Comparison of ENCODE assay signal across 6 cellular contexts in the genomic region with DNA sequence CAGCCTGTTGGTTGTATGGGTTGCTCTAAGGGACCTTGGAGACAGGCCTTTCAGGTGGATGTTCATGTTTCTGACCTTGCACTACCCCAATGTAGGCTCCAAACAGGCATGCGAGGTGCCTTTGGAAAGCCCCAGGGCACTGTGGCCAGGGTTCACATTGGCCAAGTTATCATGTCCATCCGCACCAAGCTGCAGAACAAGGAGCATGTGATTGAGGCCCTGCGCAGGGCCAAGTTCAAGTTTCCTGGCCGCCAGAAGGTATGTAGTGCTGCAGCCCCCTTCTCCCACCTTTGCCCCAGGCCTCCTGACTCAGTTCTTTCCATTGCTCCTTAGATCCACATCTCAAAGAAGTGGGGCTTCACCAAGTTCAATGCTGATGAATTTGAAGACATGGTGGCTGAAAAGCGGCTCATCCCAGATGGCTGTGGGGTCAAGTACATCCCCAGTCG. TPM values are rescaled to one million over a fixed set of nuclear protein-coding genes. Genes with fewer than 3 reads are reported as not detected.
DNase-seq lines count a peak whose midpoint lies in the region; ATAC-seq and TF ChIP-seq lines count a peak whose summit lies in the region.
"Not testable (repeated sequence)": the region's sequence is repeated elsewhere in the genome, so short reads cannot be mapped to it uniquely, and the experiment has no call there.

No MANE protein-coding gene starts in this region.

- not testable (repeated sequence) for ATAC-seq in RWPE2 (ENCODE audit: low read depth); natural killer cell treated with Interleukin-12 subunit alpha and Interleukin-12 subunit beta and Interleukin-15 and Interleukin-18, amount 100 ng/mL, for 72 hours

- in situ Hi-C loops in transverse colon (cut with MboI; ENCODE audit: low pct_ligation_motif_present in 1 of 4, low pct_unique_long_range_greater_than_20kb in 1 of 4, low sequenced_read_pairs in 3 of 4), result loop anchor here in 3 of 4 donors (25.0 kb wide), 1 partner anchor 137 kb away; a partner anchor contains a TSS

- intact Hi-C loops in transverse colon (cut with DNase I; ENCODE audit: low total_unique reads), result not testable (repeated sequence)

- WGBS in esophagus, 2 donors, result 58 to 68% methylated on average over 3 to 6 of the region's 6 CpGs
- 77% methylated on average over 6 of the region's 6 CpGs; no CpG with 5 or more reads in 1 of the 2 donors for WGBS in transverse colon (ENCODE audit: low coverage in 1 of 2), 2 donors

- peak overlapping the region; percentile 99 for H3K27ac Mint-ChIP-seq in activated naive CD4-positive, alpha-beta T cell treated with anti-CD3 and anti-CD28 coated beads, Interleukin-2, amount 50 U/mL, for 24 hours
- peak overlapping the region; percentile 96 to 98 for H3K27ac Mint-ChIP-seq in natural killer cell treated with Interleukin-12 subunit alpha and Interleukin-12 subunit beta and Interleukin-15 and Interleukin-18, amount 100 ng/mL, for 72 hours

- not testable (repeated sequence) for TF ChIP-seq EP300 in transverse colon (IDR thresholded peaks at IDR 0.05; ENCODE audit: low read depth)

- DNase-seq in GM12864 (ENCODE audit: low read depth); RWPE2 (ENCODE audit: low spot score); natural killer cell treated with Interleukin-12 subunit alpha and Interleukin-12 subunit beta and Interleukin-15 and Interleukin-18, amount 100 ng/mL, for 72 hours (ENCODE audit: low spot score); transverse colon: not testable (repeated sequence)

- H3K36me3 ChIP-seq in RWPE2 (ENCODE audit: low read depth), result peaks cover 38% of the 10 kb centered on the region
- H3K36me3 ChIP-seq in esophagus (ENCODE audit: control insufficient read depth in 2 of 2, insufficient read depth in 2 of 2, low read length in 1 of 2), result peaks cover 0 to 15% of the 10 kb centered on the region in 2 donors
- H3K36me3 ChIP-seq in transverse colon, result peaks cover 0 to 10% (median 0%) of the 10 kb centered on the region in 4 donors

- not testable (repeated sequence) for H3K9me3 Mint-ChIP-seq in activated naive CD4-positive, alpha-beta T cell treated with anti-CD3 and anti-CD28 coated beads, Interleukin-2, amount 50 U/mL, for 24 hours; natural killer cell treated with Interleukin-12 subunit alpha and Interleukin-12 subunit beta and Interleukin-15 and Interleukin-18, amount 100 ng/mL, for 72 hours

- TF ChIP-seq CTCF in GM12864 (IDR thresholded peaks at IDR 0.05; ENCODE audit: low read depth, low read length, missing control alignments); RWPE2 (IDR thresholded peaks at IDR 0.05; ENCODE audit: poor library complexity, severe bottlenecking); transverse colon (IDR thresholded peaks at IDR 0.05): not testable (repeated sequence)

- peak overlapping the region; percentile 99 for H3K4me3 Mint-ChIP-seq in activated naive CD4-positive, alpha-beta T cell treated with anti-CD3 and anti-CD28 coated beads, Interleukin-2, amount 50 U/mL, for 24 hours
- peak overlapping the region; percentile 96 for H3K4me3 Mint-ChIP-seq in natural killer cell treated with Interleukin-12 subunit alpha and Interleukin-12 subunit beta and Interleukin-15 and Interleukin-18, amount 100 ng/mL, for 72 hours

- H3K27ac ChIP-seq in RWPE2 (ENCODE audit: poor library complexity, severe bottlenecking) (peak overlapping the region; percentile 93), esophagus (ENCODE audit: low read depth in 2 of 2, low read length in 1 of 2) (peak overlapping the region; percentile 54 to 96), transverse colon (peak overlapping the region; percentile 97 to 99 (median 98))

- H3K4me1 Mint-ChIP-seq in activated naive CD4-positive, alpha-beta T cell treated with anti-CD3 and anti-CD28 coated beads, Interleukin-2, amount 50 U/mL, for 24 hours, result not testable (repeated sequence)
- H3K4me1 Mint-ChIP-seq in natural killer cell treated with Interleukin-12 subunit alpha and Interleukin-12 subunit beta and Interleukin-15 and Interleukin-18, amount 100 ng/mL, for 72 hours (ENCODE audit: low read depth in 2 of 2), result peaks cover 8 to 21% of the 10 kb centered on the region in 2 donors

- H3K27me3 Mint-ChIP-seq in activated naive CD4-positive, alpha-beta T cell treated with anti-CD3 and anti-CD28 coated beads, Interleukin-2, amount 50 U/mL, for 24 hours; natural killer cell treated with Interleukin-12 subunit alpha and Interleukin-12 subunit beta and Interleukin-15 and Interleukin-18, amount 100 ng/mL, for 72 hours: not testable (repeated sequence)

- not testable (repeated sequence) for H3K27me3 ChIP-seq in RWPE2 (ENCODE audit: insufficient read depth, poor library complexity, severe bottlenecking); esophagus (ENCODE audit: control insufficient read depth in 1 of 2, insufficient read depth in 2 of 2, low read length in 2 of 2); transverse colon

- not testable (repeated sequence) for H3K9me3 ChIP-seq in RWPE2 (ENCODE audit: severe bottlenecking); esophagus (ENCODE audit: control insufficient read depth in 2 of 2, insufficient read depth in 1 of 2, low read depth in 1 of 2, low read length in 1 of 2); transverse colon

- not testable (repeated sequence) for TF ChIP-seq POLR2A in transverse colon (IDR thresholded peaks at IDR 0.05)

- H3K4me3 ChIP-seq in GM12864 (ENCODE audit: low read depth, low read length), result peak overlapping the region; percentile 88
- not testable (repeated sequence) for H3K4me3 ChIP-seq in RWPE2 (ENCODE audit: severe bottlenecking); esophagus (ENCODE audit: low read depth in 1 of 2, low read length in 2 of 2)
- H3K4me3 ChIP-seq in transverse colon, result peak overlapping the region in 1 of 4 donors; percentile 84

- peaks cover 16% of the 10 kb centered on the region for H3K36me3 Mint-ChIP-seq in activated naive CD4-positive, alpha-beta T cell treated with anti-CD3 and anti-CD28 coated beads, Interleukin-2, amount 50 U/mL, for 24 hours
- peaks cover 16% of the 10 kb centered on the region for H3K36me3 Mint-ChIP-seq in natural killer cell treated with Interleukin-12 subunit alpha and Interleukin-12 subunit beta and Interleukin-15 and Interleukin-18, amount 100 ng/mL, for 72 hours

- H3K4me1 ChIP-seq in RWPE2 (ENCODE audit: insufficient read depth, poor library complexity, severe bottlenecking); esophagus (ENCODE audit: control insufficient read depth in 2 of 2, insufficient read depth in 2 of 2, low read length in 1 of 2): not testable (repeated sequence)
- peaks cover 0 to 20% (median 8%) of the 10 kb centered on the region in 4 donors for H3K4me1 ChIP-seq in transverse colon

RNA-seq across cellular contexts. Expression of a gene that starts 2.2 kb away (rescaled TPM):
- polyA plus RNA-seq in esophagus, result 1,000 to 10,000 TPM; 2,998 to 4,750 TPM
- 1,000 to 10,000 TPM; 1,953 to 2,194 TPM for total RNA-seq in natural killer cell treated with Interleukin-12 subunit alpha and Interleukin-12 subunit beta and Interleukin-15 and Interleukin-18, amount 100 ng/mL, for 72 hours
- total RNA-seq in transverse colon, result 1,000 to 10,000 TPM; 1,352 to 4,861 (median 3,415) TPM

RNA-seq across cellular contexts. Expression of a gene that starts 8.7 kb away (rescaled TPM):
- polyA plus RNA-seq in esophagus, result 10 to 100 TPM; 20.1 to 20.3 TPM
- total RNA-seq in natural killer cell treated with Interleukin-12 subunit alpha and Interleukin-12 subunit beta and Interleukin-15 and Interleukin-18, amount 100 ng/mL, for 72 hours, result 10 to 100 TPM; 12.4 to 14.6 TPM
- total RNA-seq in transverse colon, result 100 to 1,000 TPM in 1 of 4 donors, 10 to 100 TPM in 3; 15.9 to 156 (median 36.9) TPM

RNA-seq across cellular contexts. Expression of a gene that starts 10.9 kb away (rescaled TPM):
- polyA plus RNA-seq in esophagus, result 10 to 100 TPM; 28.9 to 59.5 TPM
- 10 to 100 TPM; 47.4 to 73.7 TPM for total RNA-seq in natural killer cell treated with Interleukin-12 subunit alpha and Interleukin-12 subunit beta and Interleukin-15 and Interleukin-18, amount 100 ng/mL, for 72 hours
- 100 to 1,000 TPM in 2 of 4 donors, 10 to 100 TPM in 2; 46.7 to 495 (median 101) TPM for total RNA-seq in transverse colon

RNA-seq across cellular contexts. Expression of a gene that starts 21.3 kb away (rescaled TPM):
- 10 to 100 TPM; 66.5 to 83.9 TPM for polyA plus RNA-seq in esophagus
- 10 to 100 TPM; 49.2 to 61.9 TPM for total RNA-seq in natural killer cell treated with Interleukin-12 subunit alpha and Interleukin-12 subunit beta and Interleukin-15 and Interleukin-18, amount 100 ng/mL, for 72 hours
- total RNA-seq in transverse colon, result 10 to 100 TPM; 27.3 to 89.8 (median 55.5) TPM

RNA-seq across cellular contexts. Expression of a gene that starts 26.0 kb away (rescaled TPM):
- 100 to 1,000 TPM; 407 to 691 TPM for polyA plus RNA-seq in esophagus
- total RNA-seq in natural killer cell treated with Interleukin-12 subunit alpha and Interleukin-12 subunit beta and Interleukin-15 and Interleukin-18, amount 100 ng/mL, for 72 hours, result 100 to 1,000 TPM; 574 to 727 TPM
- 1,000 to 10,000 TPM in 2 of 4 donors, 100 to 1,000 TPM in 2; 632 to 3,163 (median 1,262) TPM for total RNA-seq in transverse colon
